ENCODE assay signal across 8 cellular contexts in the genomic region with DNA sequence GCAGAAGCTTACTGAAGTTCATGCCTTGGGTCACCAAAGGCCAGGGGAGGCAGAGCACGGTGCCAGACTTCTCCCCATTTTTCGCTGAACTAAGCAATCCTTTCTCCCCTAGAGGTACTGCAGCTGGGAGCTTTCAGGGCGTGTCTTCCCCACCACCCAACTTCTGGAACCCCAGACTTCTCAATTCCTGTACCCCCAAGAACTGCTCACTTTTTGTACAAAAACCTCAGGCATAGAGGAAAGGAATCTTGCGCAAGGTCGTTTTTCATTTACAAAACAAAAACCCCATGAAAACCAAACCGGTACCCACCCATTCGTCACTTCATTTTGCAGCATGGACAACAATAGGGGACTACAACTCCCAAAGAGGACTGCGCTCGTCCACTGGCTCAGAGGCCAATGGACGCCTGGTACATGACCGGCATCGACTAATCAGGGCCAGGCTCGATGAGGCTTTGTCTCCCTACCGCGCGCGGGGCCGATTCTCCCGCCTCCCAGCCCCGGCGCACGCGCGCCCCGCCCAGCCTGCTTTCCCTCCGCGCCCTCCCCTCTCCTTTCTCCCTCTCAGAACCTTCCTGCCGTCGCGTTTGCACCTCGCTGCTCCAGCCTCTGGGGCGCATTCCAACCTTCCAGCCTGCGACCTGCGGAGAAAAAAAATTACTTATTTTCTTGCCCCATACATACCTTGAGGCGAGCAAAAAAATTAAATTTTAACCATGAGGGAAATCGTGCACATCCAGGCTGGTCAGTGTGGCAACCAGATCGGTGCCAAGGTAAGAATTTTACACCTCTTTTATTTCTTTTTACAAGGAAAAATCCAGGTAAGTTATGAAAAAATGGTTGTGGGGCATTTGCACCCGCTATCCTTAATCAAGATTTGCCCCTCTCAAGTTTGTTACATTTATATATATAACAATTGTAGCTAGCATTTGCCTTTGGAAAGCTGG. TPM values are rescaled to one million over a fixed set of nuclear protein-coding genes. Genes with fewer than 3 reads are reported as not detected.
DNase-seq lines count a peak whose midpoint lies in the region; ATAC-seq lines count a peak whose summit lies in the region.

A gene (plus strand): TSS at position 562 of the 947 bp plus-strand sequence. CDS start 155 bp downstream, at position 717.

- H3K4me3 Mint-ChIP-seq in activated T-cell treated with anti-CD3 and anti-CD28 coated beads, Interleukin-2, amount 50 U/mL, for 72 hours: peak within 1 kb of the TSS; percentile 94 to 96

- peaks cover 23% of the 10 kb centered on the region for H3K36me3 ChIP-seq in muscle layer of colon (ENCODE audit: insufficient read depth, low read length)

- peaks cover 33 to 63% of the 10 kb centered on the region in 2 donors for H3K36me3 Mint-ChIP-seq in activated T-cell treated with anti-CD3 and anti-CD28 coated beads, Interleukin-2, amount 50 U/mL, for 72 hours (ENCODE audit: insufficient read depth in 2 of 2)

- H3K9me3 Mint-ChIP-seq in activated T-cell treated with anti-CD3 and anti-CD28 coated beads, Interleukin-2, amount 50 U/mL, for 72 hours: no peaks in the 10 kb centered on the region

- H3K4me1 ChIP-seq in muscle layer of colon (ENCODE audit: insufficient read depth, low read length): peaks cover 24% of the 10 kb centered on the region

- peaks cover 75% of the 10 kb centered on the region for H3K4me1 Mint-ChIP-seq in activated T-cell treated with anti-CD3 and anti-CD28 coated beads, Interleukin-2, amount 50 U/mL, for 72 hours (ENCODE audit: low read depth)

- H3K9me3 ChIP-seq in muscle layer of colon (ENCODE audit: low read length): no peaks in the 10 kb centered on the region

- peak within 1 kb of the TSS; percentile 99 for H3K27ac Mint-ChIP-seq in activated T-cell treated with anti-CD3 and anti-CD28 coated beads, Interleukin-2, amount 50 U/mL, for 72 hours

- H3K9ac ChIP-seq in muscle layer of colon (ENCODE audit: low read length): peak within 1 kb of the TSS; percentile 98

- H3K27ac ChIP-seq in muscle layer of colon (ENCODE audit: low read depth, low read length): peak within 1 kb of the TSS; percentile 81

- DNase-seq in DMS 273 treated with DMSO at 0.1 percent for 48 hours (lab: John Stamatoyannopoulos, UW) (peak; percentile 93), Kasumi-1 (lab: John Stamatoyannopoulos, UW) (peak; percentile 96 to 98), RKO (ENCODE audit: low spot score) (peak; percentile 99)
- peak; percentile 95 to 97 for DNase-seq in activated T-cell treated with anti-CD3 and anti-CD28 coated beads, Interleukin-2, amount 50 U/mL, for 72 hours
- peak; percentile 86 to 91 for DNase-seq in stimulated activated CD8-positive, alpha-beta memory T cell treated with anti-CD3 and anti-CD28 coated beads, Interleukin-7, amount 100 ng/mL, for 1 hour (ENCODE audit: low read depth in 2 of 2)

- H3K27me3 Mint-ChIP-seq in activated T-cell treated with anti-CD3 and anti-CD28 coated beads, Interleukin-2, amount 50 U/mL, for 72 hours (ENCODE audit: low read depth): no peaks in the 10 kb centered on the region

- H3K4me3 ChIP-seq in muscle layer of colon (ENCODE audit: low read depth in 1 of 2, low read length in 2 of 2): peak within 1 kb of the TSS; percentile 80 to 96

- ATAC-seq in GM21576 (IDR thresholded peaks at IDR 0.05; ENCODE audit: unreplicated experiment) (peak; percentile 45), esophagus mucosa (peak; percentile 74)
- peak; percentile 68 to 69 for ATAC-seq in activated T-cell treated with anti-CD3 and anti-CD28 coated beads, Interleukin-2, amount 50 U/mL, for 72 hours (replicated peaks in 1 of 2)

- H3K27me3 ChIP-seq in muscle layer of colon (ENCODE audit: control insufficient read depth in 1 of 2, insufficient read depth in 2 of 2, low read length in 2 of 2): no peaks in the 10 kb centered on the region

RNA-seq across cellular contexts. Expression of the gene that starts here (rescaled TPM):
- 100 to 1,000 TPM; 668 to 724 TPM for total RNA-seq in activated T-cell treated with anti-CD3 and anti-CD28 coated beads, Interleukin-2, amount 50 U/mL, for 72 hours
- 327 TPM for total RNA-seq in esophagus mucosa

Comparison
In these comparisons a context has a peak if more than half of its experiments do, and no peak if none do; other contexts are left out.
1. Peak in every context shown above with its lines: DNase-seq, ATAC-seq, H3K4me3 ChIP-seq and H3K27ac ChIP-seq.